ENCODE assay signal across 8 cellular contexts in the genomic region with DNA sequence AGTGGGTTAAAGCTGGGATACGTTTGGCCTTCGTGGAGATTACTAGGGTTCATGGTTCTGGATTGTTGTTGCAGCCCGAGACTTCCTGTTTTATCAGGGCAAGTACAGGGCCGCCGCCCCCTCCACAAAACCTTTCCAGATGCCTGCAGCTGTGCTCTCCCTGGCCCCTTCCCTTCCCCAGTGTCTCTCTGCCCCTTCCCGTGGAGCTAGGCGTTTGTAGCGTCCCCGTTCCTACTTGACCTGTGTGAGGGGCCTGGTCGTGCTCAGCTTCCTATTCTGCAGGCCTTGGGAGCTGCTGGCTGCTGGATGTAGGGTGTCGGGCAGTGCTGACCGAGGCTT. TPM values are rescaled to one million over a fixed set of nuclear protein-coding genes. Genes with fewer than 3 reads are reported as not detected.
DNase-seq lines count a peak whose midpoint lies in the region; ATAC-seq, FAIRE-seq and TF ChIP-seq lines count a peak whose summit lies in the region.

No MANE protein-coding gene starts in this region.

- H3K4me1 ChIP-seq in A549 (peaks cover 6% of the 10 kb centered on the region; the same call in 1 of the 3 replicates), Karpas-422 (ENCODE audit: low read length) (peaks cover 17% of the 10 kb centered on the region), mammary epithelial cell (ENCODE audit: insufficient read depth, low read length) (peaks cover 3% of the 10 kb centered on the region), mesodermal cell (ENCODE audit: control insufficient read depth, insufficient read depth, low read length, poor library complexity, severe bottlenecking) (peaks cover 7% of the 10 kb centered on the region)

- DNase-seq in A549 (ENCODE audit: low read depth in 1 of 2, low spot score in 1 of 2) (no peak), Karpas-422 (peak; percentile 56), mammary epithelial cell (no peak), GM10266 (ENCODE audit: extremely low spot score) (no peak), D341Med (ENCODE audit: low spot score) (no peak), NCI-H2107 (lab: John Stamatoyannopoulos, UW) (no peak)

- peak overlapping the region; percentile 80 for H3K4me2 ChIP-seq in A549
- peak overlapping the region; percentile 70 for H3K4me2 ChIP-seq in Karpas-422 (ENCODE audit: low read depth, low read length, poor library complexity, severe bottlenecking)
- H3K4me2 ChIP-seq in mammary epithelial cell (ENCODE audit: insufficient read depth, low read depth, low read length): peak overlapping the region; percentile 91

- H3K36me3 ChIP-seq in Karpas-422 (ENCODE audit: insufficient read depth, low read length) (peaks cover 31% of the 10 kb centered on the region), mammary epithelial cell (ENCODE audit: insufficient read depth, low read length) (peaks cover 14% of the 10 kb centered on the region), mesodermal cell (ENCODE audit: control insufficient read depth, insufficient read depth, low read length) (peaks cover 45% of the 10 kb centered on the region)

- FAIRE-seq in A549 (lab: Jason Lieb, UNC): no peak

- TF ChIP-seq POLR2A in A549 (IDR thresholded peaks at IDR 0.05; ENCODE audit: low read length): no peak

- H3K9me3 ChIP-seq in A549: no peaks in the 10 kb centered on the region
- H3K9me3 ChIP-seq in Karpas-422 (ENCODE audit: low read length): no peaks in the 10 kb centered on the region
- H3K9me3 ChIP-seq in mammary epithelial cell (replicated peaks; ENCODE audit: insufficient read depth, low read length): no peaks in the 10 kb centered on the region
- H3K9me3 ChIP-seq in mesodermal cell (ENCODE audit: control insufficient read depth, low read length): no peaks in the 10 kb centered on the region

- H3K9ac ChIP-seq in Karpas-422 (ENCODE audit: low read length) (peak overlapping the region; percentile 93), mammary epithelial cell (ENCODE audit: insufficient read depth, low read length) (peak overlapping the region; percentile 34)

- peaks cover 53% of the 10 kb centered on the region for H3K79me2 ChIP-seq in Karpas-422 (ENCODE audit: low read length)
- peaks cover 61% of the 10 kb centered on the region for H3K79me2 ChIP-seq in mammary epithelial cell (ENCODE audit: insufficient read depth, low read length)

- intact Hi-C loops in mammary epithelial cell (cut with micrococcal nuclease): loop anchor here (5.0 kb wide), 2 partner anchors 126 to 201 kb away; partner anchors contain the start of gene SLC25A6

- no peaks in the 10 kb centered on the region for H3K9me2 ChIP-seq in Karpas-422 (replicated peaks; ENCODE audit: insufficient read depth, low read length)

- peak overlapping the region; percentile 99; a peak in 4 of 6 replicates for H3K27ac ChIP-seq in A549
- H3K27ac ChIP-seq in Karpas-422 (ENCODE audit: low read length): peak overlapping the region; percentile 64; the same call in 1 of the 2 replicates
- peak overlapping the region; percentile 58 for H3K27ac ChIP-seq in mammary epithelial cell (ENCODE audit: insufficient read depth, low read depth, low read length)
- no peak overlapping the region for H3K27ac ChIP-seq in mesodermal cell (ENCODE audit: low read depth, low read length, severe bottlenecking)

- no peak for TF ChIP-seq EP300 in A549 (IDR thresholded peaks at IDR 0.05)

- BruUV-seq in mammary epithelial cell (replicated peaks; lab: Mats Ljungman, UMichigan): no TSS peak

- H2AFZ ChIP-seq in Karpas-422 (ENCODE audit: low read length): no peak overlapping the region
- H2AFZ ChIP-seq in mammary epithelial cell (ENCODE audit: low read depth, low read length): peak overlapping the region; percentile 52

- H3K4me3 ChIP-seq in A549: peak overlapping the region; percentile 99
- H3K4me3 ChIP-seq in Karpas-422 (ENCODE audit: low read length): peak overlapping the region; percentile 91
- peak overlapping the region; percentile 89 to 97 (median 96) for H3K4me3 ChIP-seq in mammary epithelial cell (replicated peaks in 1 of 3; ENCODE audit: insufficient read depth in 1 of 3, low read depth in 2 of 3, low read length in 3 of 3)
- peak overlapping the region; percentile 98 for H3K4me3 ChIP-seq in mesodermal cell (ENCODE audit: extremely low read depth, insufficient read depth, low read length, poor library complexity, severe bottlenecking)

- dilution Hi-C loops in mammary epithelial cell (cut with HindIII; ENCODE audit: low sequenced_read_pairs): no loop called here

- H3K27me3 ChIP-seq in Karpas-422 (ENCODE audit: low read length) (no peaks in the 10 kb centered on the region), mammary epithelial cell (ENCODE audit: insufficient read depth, low read length) (no peaks in the 10 kb centered on the region)

- POLR2A ChIA-PET in A549 (lab: Yijun Ruan, JAX): no interaction called here

- in situ Hi-C loops in mammary epithelial cell (cut with MboI; ENCODE audit: low sequenced_read_pairs in 2 of 2): no loop called here

- H4K20me1 ChIP-seq in Karpas-422 (ENCODE audit: insufficient read depth, low read depth, low read length) (peaks cover 44% of the 10 kb centered on the region), mammary epithelial cell (ENCODE audit: insufficient read depth, low read length) (no peaks in the 10 kb centered on the region)

- CTCF ChIA-PET in A549 (lab: Yijun Ruan, JAX) (no interaction called here), mammary epithelial cell (lab: Charles Lee; ENCODE audit: low non-redundant PET) (no interaction called here)

- ATAC-seq in A549 (no peak; a peak in 1 of 6 replicates), GM19395 (IDR thresholded peaks at IDR 0.05; ENCODE audit: unreplicated experiment) (peak; percentile 34)

- TF ChIP-seq RAD21 in A549 (conservative IDR thresholded peaks at IDR 0.05 in 1 of 2, IDR thresholded peaks at IDR 0.05 in 1 of 2): no peak

- WGBS in A549 (ENCODE audit: missing lambda C conversion rate): 39% methylated on average over 12 of the region's 12 CpGs
- WGBS in mammary epithelial cell (ENCODE audit: low coverage, missing lambda C conversion rate): 4% methylated on average over 12 of the region's 12 CpGs
- 28 to 38% methylated on average over 8 to 11 of the region's 12 CpGs for WGBS in mesodermal cell (ENCODE audit: insufficient coverage in 2 of 2), 2 experiments

- no peak for TF ChIP-seq CTCF in A549 (IDR thresholded peaks at IDR 0.05)
- no peak for TF ChIP-seq CTCF in mammary epithelial cell (conservative IDR thresholded peaks at IDR 0.05 in 1 of 2, IDR thresholded peaks at IDR 0.05 in 1 of 2; ENCODE audit: extremely low read depth in 1 of 2, insufficient read depth in 1 of 2, low read depth in 1 of 2, low read length in 2 of 2)
- no peak for TF ChIP-seq CTCF in GM10266 (IDR thresholded peaks at IDR 0.05; ENCODE audit: control insufficient read depth, insufficient read depth, low read depth, missing control alignments)

TF ChIP-seq in A549, 52 proteins besides CTCF, POLR2A, EP300 and RAD21 (continues in another document):
- TF ChIP-seq TP53 (CRISPR knock-in tag; IDR thresholded peaks at IDR 0.05) (no peak), PHF8 (IDR thresholded peaks at IDR 0.05; ENCODE audit: borderline replicate concordance, low read depth) (no peak), RNF2 (IDR thresholded peaks at IDR 0.05; ENCODE audit: borderline replicate concordance, low read depth) (no peak), MAFK (IDR thresholded peaks at IDR 0.05; ENCODE audit: partially characterized antibody) (no peak), ZC3H11A (IDR thresholded peaks at IDR 0.05) (no peak), ATOH8 (CRISPR knock-in tag; IDR thresholded peaks at IDR 0.05; ENCODE audit: low read depth) (no peak), GATA3 (IDR thresholded peaks at IDR 0.05; ENCODE audit: borderline replicate concordance) (no peak)

RNA-seq across cellular contexts. Expression of gene AKAP17A, which starts 1.4 kb away (rescaled TPM):
- 18.0 and 24.9 TPM in 2 replicates for polyA plus RNA-seq in A549 (2011; rRNA removed)
- 39.4 and 42.5 TPM in 2 replicates for polyA plus RNA-seq in A549 (2012; cell fraction: cytosol; rRNA removed)
- 110 and 134 TPM in 2 replicates for polyA plus RNA-seq in A549 (2012; cell fraction: nucleus; rRNA removed)
- 27.3 to 32.9 TPM (median 32.5 TPM) in 3 replicates for polyA plus RNA-seq in A549 (2017; fragmentation: RNase III; extraction: RNeasy Plus Mini Kit Qiagen cat#74134 plus additional on column Dnase treatment)
- 10.9 and 14.5 TPM in 2 replicates for polyA minus RNA-seq in A549 (2011; rRNA and poly(A)+ RNA removed)
- total RNA-seq in Karpas-422 (2014; rRNA removed; shearing (Covaris generic); ENCODE audit: low replicate concordance): 27.9 and 66.6 TPM in 2 replicates
- 10 to 100 TPM; 23.0 to 34.9 TPM for total RNA-seq in mammary epithelial cell
- polyA plus RNA-seq in mammary epithelial cell: 12.7 TPM
- 11.1 TPM for polyA minus RNA-seq in mammary epithelial cell
- 47.5 TPM for polyA plus RNA-seq in mesodermal cell (2013, experiment 1 of 2)
- polyA plus RNA-seq in mesodermal cell (2013, experiment 2 of 2): 44.3 TPM

RNA-seq across cellular contexts. Expression of gene ASMT, which starts 22.0 kb away (rescaled TPM):
- polyA plus RNA-seq in A549 (2011; rRNA removed) (0.16 TPM in 2 replicates), A549 (2017; fragmentation: RNase III; extraction: RNeasy Plus Mini Kit Qiagen cat#74134 plus additional on column Dnase treatment) (0.12 to 0.20 TPM in 2 of 3 replicates, not detected in the other), mammary epithelial cell (not detected)
- 0.06 and 0.09 TPM in 2 replicates for polyA plus RNA-seq in A549 (2012; cell fraction: cytosol; rRNA removed)
- polyA plus RNA-seq in A549 (2012; cell fraction: nucleus; rRNA removed): 0.72 and 1.8 TPM in 2 replicates
- 1.6 TPM in 1 of 2 replicates, not detected in the other for polyA minus RNA-seq in A549 (2011; rRNA and poly(A)+ RNA removed)
- 0.29 TPM in 1 of 2 replicates, not detected in the other for total RNA-seq in Karpas-422 (2014; rRNA removed; shearing (Covaris generic); ENCODE audit: low replicate concordance)
- not detected for total RNA-seq in mammary epithelial cell
- polyA minus RNA-seq in mammary epithelial cell: not detected
- not detected for polyA plus RNA-seq in mesodermal cell (2013, experiment 1 of 2)
- polyA plus RNA-seq in mesodermal cell (2013, experiment 2 of 2): not detected

RNA-seq across cellular contexts. Expression of gene P2RY8, which starts 55.8 kb away (rescaled TPM):
- polyA plus RNA-seq in A549 (2011; rRNA removed) (not detected in 2 replicates), A549 (2017; fragmentation: RNase III; extraction: RNeasy Plus Mini Kit Qiagen cat#74134 plus additional on column Dnase treatment) (0.03 TPM in 1 of 3 replicates, not detected in the others), mammary epithelial cell (not detected)
- 0.01 TPM in 1 of 2 replicates, not detected in the other for polyA plus RNA-seq in A549 (2012; cell fraction: cytosol; rRNA removed)
- not detected in 2 replicates for polyA plus RNA-seq in A549 (2012; cell fraction: nucleus; rRNA removed)
- not detected in 2 replicates for polyA minus RNA-seq in A549 (2011; rRNA and poly(A)+ RNA removed)
- 87.1 and 130 TPM in 2 replicates for total RNA-seq in Karpas-422 (2014; rRNA removed; shearing (Covaris generic); ENCODE audit: low replicate concordance)
- not detected for total RNA-seq in mammary epithelial cell
- not detected for polyA minus RNA-seq in mammary epithelial cell
- not detected for polyA plus RNA-seq in mesodermal cell (2013, experiment 1 of 2)
- polyA plus RNA-seq in mesodermal cell (2013, experiment 2 of 2): not detected

Comparison
In these comparisons a context has a peak if more than half of its experiments do, and no peak if none do; other contexts are left out.
1. RNA of gene P2RY8, which starts 55.8 kb away (total RNA-seq): 87.1 to 130 TPM in Karpas-422; not detected in mammary epithelial cell; every median in the first group is over 10 times any median in the second.
2. Peak in every context shown above with its lines, with median percentiles within 50 percentile points of each other: H3K4me2 ChIP-seq and H3K4me3 ChIP-seq.